In genomic region chr10:102241037-102241443, GRCh38 we compare ENCODE assay signal across 1 cellular context.
TF ChIP-seq lines count a peak whose summit lies in the region.

No MANE protein-coding gene starts in this region.

TF ChIP-seq in K562, 482 proteins besides CTCF, POLR2A, EP300 and RAD21:
- TF ChIP-seq ZFP30 (CRISPR knock-in tag; IDR thresholded peaks at IDR 0.05; ENCODE audit: borderline replicate concordance): no peak
- no peak for TF ChIP-seq U2AF1 (optimal IDR thresholded peaks at IDR 0.05; ENCODE audit: low read depth, low read length)
- no peak for TF ChIP-seq FOS (IDR thresholded peaks at IDR 0.05; ENCODE audit: extremely low read depth, insufficient read length)
- TF ChIP-seq NBN (IDR thresholded peaks at IDR 0.05; ENCODE audit: low read depth): no peak
- no peak for TF ChIP-seq ID3 (CRISPR knock-in tag; IDR thresholded peaks at IDR 0.05)
- no peak for TF ChIP-seq ID3 (tag; IDR thresholded peaks at IDR 0.05)
- TF ChIP-seq TAF15 (IDR thresholded peaks at IDR 0.05; ENCODE audit: low read depth, low read length): no peak
- TF ChIP-seq MGA (IDR thresholded peaks at IDR 0.05): no peak
- TF ChIP-seq TRIM28 (IDR thresholded peaks at IDR 0.05): no peak
- no peak for TF ChIP-seq CHD4 (IDR thresholded peaks at IDR 0.05; ENCODE audit: insufficient read depth, insufficient replicate concordance, low read depth, low read length, poor library complexity, severe bottlenecking)
- no peak for TF ChIP-seq TSC22D4 (tag; IDR thresholded peaks at IDR 0.05)
